20 cellular contexts compared by ENCODE assay signal in the genomic region with DNA sequence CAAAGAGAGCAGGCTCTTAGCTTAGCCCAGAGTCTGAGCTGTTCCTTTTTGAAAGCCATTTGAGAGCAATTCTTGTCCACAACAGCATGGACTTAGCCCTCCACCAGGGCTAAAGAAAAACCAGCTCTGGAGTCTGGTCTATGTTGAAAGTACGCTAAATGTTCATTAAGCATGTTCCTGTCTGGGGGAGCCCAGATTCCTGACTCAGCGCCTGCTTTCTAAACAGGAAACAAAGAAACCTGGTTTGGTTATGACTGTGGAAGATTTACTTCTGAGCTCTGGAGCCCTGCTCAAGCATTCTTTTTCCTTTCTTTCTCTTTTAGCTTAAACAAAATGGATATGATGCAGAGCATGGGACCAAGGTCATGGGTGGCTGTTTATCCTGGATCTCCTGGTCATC.
DNase-seq lines count a peak whose midpoint lies in the region; ATAC-seq lines count a peak whose summit lies in the region.
"Had no signal": no experiment of that assay in that cellular context is flagged by ENCODE, and none has a peak within 500 bp of the region (broad histone marks: within the 10 kb centered on the region; RNA-seq: fewer than 3 reads in every experiment).

No MANE protein-coding gene starts in this region.

- H2AFZ ChIP-seq in neuronal stem cell (ENCODE audit: low read length): peak overlapping the region; percentile 32

- H3K36me3 ChIP-seq in neuronal stem cell (replicated peaks in 1 of 2; ENCODE audit: control insufficient read depth in 2 of 2, insufficient read depth in 2 of 2, low read length in 2 of 2): no peaks in the 10 kb centered on the region
- H3K36me3 ChIP-seq: ascending aorta, pancreas, right lobe of liver, upper lobe of right lung had no signal

- H3K27ac ChIP-seq in neuronal stem cell (replicated peaks; ENCODE audit: low read length): no peak overlapping the region
- H3K27ac ChIP-seq: ascending aorta, coronary artery, pancreas, right lobe of liver, upper lobe of right lung, VCaP had no signal

- no peak overlapping the region for H4K8ac ChIP-seq in neuronal stem cell (ENCODE audit: low read depth, low read length)

- no peak overlapping the region for H3K4ac ChIP-seq in neuronal stem cell (ENCODE audit: low read length)

- H2BK12ac ChIP-seq in neuronal stem cell (ENCODE audit: low read length): no peak overlapping the region

- no peak overlapping the region for H4K91ac ChIP-seq in neuronal stem cell (ENCODE audit: low read depth, low read length, poor library complexity)

- no peaks in the 10 kb centered on the region for H3K27me3 ChIP-seq in neuronal stem cell (ENCODE audit: control insufficient read depth in 3 of 3, insufficient read depth in 3 of 3, low read depth in 1 of 3, low read length in 3 of 3)
- H3K27me3 ChIP-seq: ascending aorta, pancreas, right lobe of liver, upper lobe of right lung had no signal

- H3K79me1 ChIP-seq in neuronal stem cell (ENCODE audit: low read depth, low read length): no peaks in the 10 kb centered on the region

- no peak overlapping the region for H2BK15ac ChIP-seq in neuronal stem cell (ENCODE audit: low read length)

- H3K18ac ChIP-seq in neuronal stem cell (ENCODE audit: low read length): no peak overlapping the region

- no peak overlapping the region for H2BK120ac ChIP-seq in neuronal stem cell (ENCODE audit: low read depth, low read length)

- ATAC-seq in GM18502 (IDR thresholded peaks at IDR 0.05; ENCODE audit: poor library complexity, unreplicated experiment) (peak; percentile 57), sciatic nerve (no peak)
- ATAC-seq: pancreas, right lobe of liver, upper lobe of right lung had no signal

- no CpG with 5 or more reads among the region's 2 CpGs for WGBS in neuronal stem cell (ENCODE audit: extremely low coverage in 2 of 2, insufficient read length in 2 of 2, insufficient replicate concordance in 1 of 2), 2 donors

- no peak overlapping the region for H2AK5ac ChIP-seq in neuronal stem cell (ENCODE audit: low read depth, low read length)

- no peaks in the 10 kb centered on the region for H3K9me3 ChIP-seq in neuronal stem cell (replicated peaks in 1 of 2; ENCODE audit: control insufficient read depth in 2 of 2, insufficient read depth in 1 of 2, low read depth in 1 of 2, low read length in 2 of 2)
- H3K9me3 ChIP-seq: pancreas, right lobe of liver, upper lobe of right lung had no signal

- peaks cover 4 to 11% of the 10 kb centered on the region in 2 donors for H3K4me1 ChIP-seq in neuronal stem cell (ENCODE audit: control insufficient read depth in 2 of 2, insufficient read depth in 1 of 2, low read depth in 1 of 2, low read length in 2 of 2)
- H3K4me1 ChIP-seq: ascending aorta, pancreas, right lobe of liver, upper lobe of right lung had no signal

- H3K4me3 ChIP-seq in neuronal stem cell (ENCODE audit: low read length in 2 of 2): no peak overlapping the region
- H3K4me3 ChIP-seq: ascending aorta, coronary artery, pancreas, right lobe of liver, upper lobe of right lung had no signal

- peak; percentile 63 for DNase-seq in SK-N-DZ (ENCODE audit: low spot score)
- DNase-seq in fibroblast of peridontal ligament (ENCODE audit: extremely low read depth): peak; percentile 18
- no peak for DNase-seq in neuronal stem cell (ENCODE audit: low spot score)
- no peak for DNase-seq in sciatic nerve (ENCODE audit: low spot score)
- DNase-seq in NCI-H510A treated with DMSO at 0.1 percent for 48 hours (lab: John Stamatoyannopoulos, UW): no peak
- no peak for DNase-seq in RPMI8226
- no peak for DNase-seq in AML-193 (lab: John Stamatoyannopoulos, UW)
- DNase-seq: activated CD4-positive, alpha-beta memory T cell treated with anti-CD3 and anti-CD28 coated beads, Interleukin-2, amount 10 ng/mL, durations not matched to agents 7 days and 5 days; activated naive CD4-positive, alpha-beta T cell treated with Interleukin-2 at 50 U/mL for 16 hours; COR-L47; DND-41; NCI-H69; pancreas; right lobe of liver; Right ventricle myocardium superior; upper lobe of right lung had no signal

- no peak overlapping the region for H3K9ac ChIP-seq in neuronal stem cell (ENCODE audit: low read depth, low read length, poor library complexity)

- no peak overlapping the region for H3K14ac ChIP-seq in neuronal stem cell (ENCODE audit: low read length)

- intact Hi-C loops in sciatic nerve (cut with DNase I): no loop called here

- no peak overlapping the region for H2BK5ac ChIP-seq in neuronal stem cell (ENCODE audit: low read length)

- no peak overlapping the region for H3K23ac ChIP-seq in neuronal stem cell (ENCODE audit: low read depth, low read length, poor library complexity)

- H3K4me2 ChIP-seq in neuronal stem cell (ENCODE audit: insufficient read depth, low read length, poor library complexity, severe bottlenecking): no peak overlapping the region

Comparison
In these comparisons a context has a peak if more than half of its experiments do, and no peak if none do; other contexts are left out.
1. DNase-seq: peak in SK-N-DZ (single experiment) and fibroblast of peridontal ligament (single experiment); none in neuronal stem cell (single experiment), sciatic nerve (single experiment), NCI-H510A treated with DMSO at 0.1 percent for 48 hours (single experiment), RPMI8226 (single experiment) and AML-193 (0 of 2).